Comparison of ENCODE assay signal across 32 cellular contexts in the genomic region with DNA sequence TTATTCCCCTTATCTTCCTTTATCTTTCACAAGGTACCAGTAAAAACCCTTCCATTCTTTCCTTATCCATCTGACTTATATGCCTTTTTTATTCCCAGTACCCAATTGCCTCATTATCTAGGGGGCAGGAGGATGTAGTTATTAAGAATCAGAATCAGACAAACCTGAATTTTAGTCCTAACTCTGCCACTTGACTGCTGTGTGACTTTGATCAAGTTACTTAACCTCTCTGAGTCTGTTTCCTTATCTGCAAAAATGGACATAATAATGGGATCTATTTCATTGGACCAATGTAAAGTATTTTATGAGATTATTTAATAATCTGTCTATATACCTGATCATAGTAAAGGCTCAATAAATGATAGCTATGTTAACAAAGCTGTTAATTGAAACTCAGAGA. TPM values are rescaled to one million over a fixed set of nuclear protein-coding genes. Genes with fewer than 3 reads are reported as not detected.
"Had no signal": no experiment of that assay in that cellular context is flagged by ENCODE, and none has a peak within 500 bp of the region (broad histone marks: within the 10 kb centered on the region; RNA-seq: fewer than 3 reads in every experiment).

No MANE protein-coding gene starts in this region.

- H2AFZ ChIP-seq: neural progenitor cell, parathyroid adenoma had no signal

- H3K4me2 ChIP-seq: neural progenitor cell, smooth muscle cell had no signal

- H3K9me3 ChIP-seq: ovary, psoas muscle, spleen, stomach, thoracic aorta, thyroid gland, tibial nerve, upper lobe of left lung, uterus had no signal

- H3K4me3 ChIP-seq: neural progenitor cell, ovary, psoas muscle, skin epidermis, smooth muscle cell, spleen, stomach, thoracic aorta, thyroid gland, tibial nerve, upper lobe of left lung, uterus had no signal

- DNase-seq: naive thymus-derived CD4-positive, alpha-beta T cell; natural killer cell; occipital lobe; ovary; posterior cingulate gyrus; psoas muscle; right cardiac atrium; spleen; stimulated activated CD4-positive, alpha-beta T cell treated with anti-CD3 and anti-CD28 coated beads, Interleukin-12 subunit alpha, Interleukin-12 subunit beta, amount 100 ng/mL, for 4 hours; stimulated activated CD4-positive, alpha-beta T cell treated with anti-CD3 and anti-CD28 coated beads, Interleukin-1b, Interleukin-23, amount 100 ng/mL, for 48 hours; stimulated activated CD4-positive, alpha-beta T cell treated with anti-CD3 and anti-CD28 coated beads, Interleukin-4, amount 100 ng/mL, for 1 hour; stimulated activated CD4-positive, alpha-beta T cell treated with anti-CD3 and anti-CD28 coated beads, Interleukin-4, amount 100 ng/mL, for 4 hours; stimulated activated naive B cell treated with anti-CD40 and anti-IgM and Interleukin-4, amounts not matched to agents 10 μg/mL and 1 μg/mL and 100 μg/mL, for 72 hours; stimulated activated naive CD4-positive, alpha-beta T cell treated with Interleukin-2 at 50 U/mL for 16 hours; stomach; thyroid gland; trophoblast cell; upper lobe of left lung; uterus had no signal

- H3K27ac ChIP-seq: neural progenitor cell, ovary, parathyroid adenoma, psoas muscle, skin epidermis, spleen, stomach, thoracic aorta, thyroid gland, tibial nerve, upper lobe of left lung, uterus had no signal

- ATAC-seq: naive thymus-derived CD4-positive, alpha-beta T cell; natural killer cell; psoas muscle; right cardiac atrium; sciatic nerve; stimulated activated effector memory CD8-positive, alpha-beta T cell treated with anti-CD3 and anti-CD28 coated beads, Interleukin-12 subunit alpha, Interleukin-12 subunit beta, amount 100 ng/mL, for 72 hours; stimulated activated naive B cell treated with anti-CD40 and anti-IgM and Interleukin-4, amounts not matched to agents 10 μg/mL and 1 μg/mL and 100 μg/mL, for 72 hours had no signal

- H3K27me3 ChIP-seq: neural progenitor cell, ovary, thyroid gland, upper lobe of left lung, uterus had no signal

- H3K36me3 ChIP-seq: neural progenitor cell, ovary, spleen, stomach, thoracic aorta, thyroid gland, tibial nerve, upper lobe of left lung, uterus had no signal

- H3K79me2 ChIP-seq: parathyroid adenoma had no signal

- H3K4me1 ChIP-seq: neural progenitor cell, parathyroid adenoma, psoas muscle, spleen, stomach, thyroid gland, tibial nerve, upper lobe of left lung, uterus had no signal

- H3K9ac ChIP-seq: neural progenitor cell, parathyroid adenoma had no signal

RNA-seq across cellular contexts. Expression of a gene that starts 59.6 kb away (rescaled TPM):
- total RNA-seq: naive thymus-derived CD4-positive, alpha-beta T cell; occipital lobe; osteoblast; ovary; progenitor cell of endocrine pancreas; renal cortical epithelial cell; right cardiac atrium; sciatic nerve; smooth muscle cell; spleen; stomach; subcutaneous adipose tissue; thyroid gland; upper lobe of left lung; urinary bladder; uterus had no signal
- polyA plus RNA-seq: naive thymus-derived CD4-positive, alpha-beta T cell; ovary; right cardiac atrium; smooth muscle cell; stomach; urinary bladder had no signal
